Comparison of ENCODE assay signal across 8 cellular contexts in genomic region chr1:67685067-67685557, GRCh38. TPM values are rescaled to one million over a fixed set of nuclear protein-coding genes. Genes with fewer than 3 reads are reported as not detected.
DNase-seq lines count a peak whose midpoint lies in the region; ATAC-seq and TF ChIP-seq lines count a peak whose summit lies in the region.

TSS of gene GADD45A (plus strand) at chr1:67685201. CDS start at chr1:67685495, 294 bp downstream.

- 2% methylated on average over 39 of the region's 39 CpGs for WGBS in HUES64

- H3K36me3 ChIP-seq in HUES64 (ENCODE audit: insufficient read depth, low read length) (peaks cover 33% of the 10 kb centered on the region), OCI-LY1 (ENCODE audit: insufficient read depth, low read length) (peaks cover 49% of the 10 kb centered on the region)

- H3K9me3 ChIP-seq in HUES64 (ENCODE audit: insufficient read depth, low read depth, low read length) (no peaks in the 10 kb centered on the region), OCI-LY1 (ENCODE audit: low read length) (no peaks in the 10 kb centered on the region)

- DNase-seq in Calu3 (peak; percentile 98), endothelial cell (ENCODE audit: low spot score) (peak; percentile 96), midbrain (lab: John Stamatoyannopoulos, UW) (peak; percentile 99)
- DNase-seq in activated CD8-positive, alpha-beta memory T cell treated with anti-CD3 and anti-CD28 coated beads, Interleukin-2, amount 50 U/mL, for 4 hours, result peak; percentile 86
- peak; percentile 84 to 91 for DNase-seq in stimulated activated CD8-positive, alpha-beta memory T cell treated with anti-CD3 and anti-CD28 coated beads, Interleukin-2, amount 100 ng/mL, for 48 hours (ENCODE audit: low read depth in 2 of 2)

- peaks cover 24% of the 10 kb centered on the region for H3K4me1 ChIP-seq in HUES64 (ENCODE audit: insufficient read depth, low read length)
- peaks cover 64% of the 10 kb centered on the region for H3K4me1 ChIP-seq in OCI-LY1 (ENCODE audit: insufficient read depth, low read length, severe bottlenecking)

- H2AFZ ChIP-seq in OCI-LY1 (ENCODE audit: low read length), result no peak within 1 kb of the TSS

- H3K27me3 Mint-ChIP-seq in Calu3 (ENCODE audit: unreplicated experiment) (no peaks in the 10 kb centered on the region), endothelial cell (ENCODE audit: unreplicated experiment) (peaks cover 9% of the 10 kb centered on the region)

- peak within 1 kb of the TSS; percentile 86 for H3K4me2 ChIP-seq in OCI-LY1 (ENCODE audit: low read length)

- H4K20me1 ChIP-seq in OCI-LY1 (ENCODE audit: insufficient read depth, low read length), result no peaks in the 10 kb centered on the region

- H3K27me3 ChIP-seq in HUES64 (ENCODE audit: insufficient read depth, low read length) (no peaks in the 10 kb centered on the region), OCI-LY1 (ENCODE audit: insufficient read depth, low read length) (no peaks in the 10 kb centered on the region)

- BruUV-seq in Calu3 (replicated peaks; lab: Mats Ljungman, UMichigan), result no TSS peak

- H3K27ac Mint-ChIP-seq in Calu3 (ENCODE audit: unreplicated experiment), result peak within 1 kb of the TSS; percentile 89
- H3K27ac Mint-ChIP-seq in endothelial cell (ENCODE audit: unreplicated experiment), result peak within 1 kb of the TSS; percentile 87

- H3K36me3 Mint-ChIP-seq in Calu3 (ENCODE audit: insufficient read depth, unreplicated experiment), result peaks cover 59% of the 10 kb centered on the region
- peaks cover 17% of the 10 kb centered on the region for H3K36me3 Mint-ChIP-seq in endothelial cell (ENCODE audit: low read depth, unreplicated experiment)

- H3K9me3 Mint-ChIP-seq in Calu3 (ENCODE audit: low read depth, unreplicated experiment), result no peaks in the 10 kb centered on the region
- no peaks in the 10 kb centered on the region for H3K9me3 Mint-ChIP-seq in endothelial cell (ENCODE audit: unreplicated experiment)

- intact Hi-C loops in Calu3 (cut with micrococcal nuclease; ENCODE audit: unreplicated experiment), result loop anchor here (10.0 kb wide), 1 partner anchor 150 kb away; no protein-coding TSS in a partner anchor

- peaks cover 40% of the 10 kb centered on the region for H3K4me1 Mint-ChIP-seq in Calu3 (ENCODE audit: low read depth, unreplicated experiment)
- H3K4me1 Mint-ChIP-seq in endothelial cell (ENCODE audit: unreplicated experiment), result peaks cover 30% of the 10 kb centered on the region

- H3K9me2 ChIP-seq in OCI-LY1 (ENCODE audit: low read depth, low read length), result no peaks in the 10 kb centered on the region

- H3K79me2 ChIP-seq in OCI-LY1 (ENCODE audit: insufficient read depth, low read length), result peaks cover 23% of the 10 kb centered on the region

- peak within 1 kb of the TSS; percentile 96 for H3K4me3 Mint-ChIP-seq in Calu3 (ENCODE audit: low read depth, unreplicated experiment)
- peak within 1 kb of the TSS; percentile 99 for H3K4me3 Mint-ChIP-seq in endothelial cell (ENCODE audit: unreplicated experiment)

- CTCF ChIA-PET in Calu3 (lab: Charles Lee), result interaction anchor here (0.6 to 2.1 kb wide), 18 partner anchors 10 to 458 kb away, joined by 3 to 11 read pairs (median 4); no protein-coding TSS in a partner anchor

- H3K27ac ChIP-seq in HUES64 (ENCODE audit: low read depth, low read length), result peak within 1 kb of the TSS; percentile 63
- peak within 1 kb of the TSS; percentile 85 for H3K27ac ChIP-seq in OCI-LY1 (ENCODE audit: low read depth, low read length, poor library complexity, severe bottlenecking)

- TF ChIP-seq CTCF in Calu3 (IDR thresholded peaks at IDR 0.05; ENCODE audit: unreplicated experiment) (no peak), OCI-LY1 (IDR thresholded peaks at IDR 0.05; ENCODE audit: low read length) (no peak), endothelial cell (IDR thresholded peaks at IDR 0.05; ENCODE audit: unreplicated experiment) (no peak)

- H3F3A ChIP-seq in OCI-LY1 (ENCODE audit: insufficient read depth, low read length), result peaks cover 14% of the 10 kb centered on the region; the same call in 1 of the 2 replicates

- peak; percentile 83 for ATAC-seq in GM21447 (IDR thresholded peaks at IDR 0.05; ENCODE audit: unreplicated experiment)

- H3K9ac ChIP-seq in HUES64 (ENCODE audit: low read depth, low read length) (peak within 1 kb of the TSS; percentile 88), OCI-LY1 (ENCODE audit: low read length) (peak within 1 kb of the TSS; percentile 97)

- peak within 1 kb of the TSS; percentile 85 for H3K4me3 ChIP-seq in HUES64 (ENCODE audit: low read length)
- H3K4me3 ChIP-seq in OCI-LY1 (ENCODE audit: low read depth, low read length, poor library complexity, severe bottlenecking), result peak within 1 kb of the TSS; percentile 91

RNA-seq across cellular contexts. Expression of gene GADD45A, which starts in this region (rescaled TPM):
- total RNA-seq in Calu3 (2022), result 34.0 and 35.4 TPM in 2 replicates
- polyA plus RNA-seq in HUES64 (2013, experiment 1 of 2), result 12.3 TPM
- 14.5 TPM for polyA plus RNA-seq in HUES64 (2013, experiment 2 of 2)
- total RNA-seq in endothelial cell (ENCODE audit: unreplicated experiment), result 46.5 TPM

Comparison
In these comparisons a context has a peak if more than half of its experiments do, and no peak if none do; other contexts are left out.
1. Peak in every context shown above with its lines: DNase-seq, ATAC-seq, H3K4me3 ChIP-seq and H3K27ac ChIP-seq.